Comparison of ENCODE assay signal across 23 cellular contexts in the genomic region with DNA sequence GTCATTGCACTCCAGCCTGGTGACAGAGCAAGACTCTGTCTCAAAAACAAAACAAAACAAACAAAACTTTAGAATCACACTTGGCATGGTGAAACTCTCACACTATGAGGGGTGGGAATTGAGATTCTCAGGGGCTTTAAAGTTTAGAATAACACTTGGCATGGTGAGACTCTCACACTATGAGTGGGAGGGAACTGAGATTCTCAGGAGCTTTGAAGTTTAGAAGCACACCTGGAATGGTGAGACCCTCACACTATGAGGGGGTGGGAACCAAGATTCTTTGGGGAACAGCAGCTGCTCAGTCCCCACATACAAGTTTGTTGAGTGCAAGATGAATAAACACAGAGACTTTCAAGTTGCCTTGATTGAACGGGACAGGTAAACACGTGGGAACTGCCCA.
DNase-seq lines count a peak whose midpoint lies in the region; ATAC-seq, FAIRE-seq and TF ChIP-seq lines count a peak whose summit lies in the region.
"Had no signal": no experiment of that assay in that cellular context is flagged by ENCODE, and none has a peak within 500 bp of the region (broad histone marks: within the 10 kb centered on the region; RNA-seq: fewer than 3 reads in every experiment).

No MANE protein-coding gene starts in this region.

- H3K4me3 ChIP-seq in smooth muscle cell: no peak overlapping the region
- H3K4me3 ChIP-seq: GM23338, HAP-1 had no signal

- H3K9me3 Mint-ChIP-seq in activated CD4-positive, alpha-beta T cell treated with anti-CD3 and anti-CD28 coated beads, Interleukin-2, amount 10 ng/mL, durations not matched to agents 7 days and 5 days: no peaks in the 10 kb centered on the region
- no peaks in the 10 kb centered on the region for H3K9me3 Mint-ChIP-seq in dendritic cell treated with granulocyte-macrophage colony-stimulating factor and Interleukin-4, amounts not matched to agents 40 ng/mL and 50 ng/mL, for 4 days
- H3K9me3 Mint-ChIP-seq: CD4-positive, alpha-beta memory T cell; GM23338; HFFc6 had no signal

- H3K27ac Mint-ChIP-seq in activated CD4-positive, alpha-beta T cell treated with anti-CD3 and anti-CD28 coated beads, Interleukin-2, amount 10 ng/mL, durations not matched to agents 7 days and 5 days: peak overlapping the region; percentile 36
- H3K27ac Mint-ChIP-seq in dendritic cell treated with granulocyte-macrophage colony-stimulating factor and Interleukin-4, amounts not matched to agents 40 ng/mL and 50 ng/mL, for 4 days: peak overlapping the region; percentile 20
- H3K27ac Mint-ChIP-seq: GM23338, HFFc6 had no signal

- H3K4me1 Mint-ChIP-seq in activated CD4-positive, alpha-beta T cell treated with anti-CD3 and anti-CD28 coated beads, Interleukin-2, amount 10 ng/mL, durations not matched to agents 7 days and 5 days: peaks cover 26% of the 10 kb centered on the region
- H3K4me1 Mint-ChIP-seq in dendritic cell treated with granulocyte-macrophage colony-stimulating factor and Interleukin-4, amounts not matched to agents 40 ng/mL and 50 ng/mL, for 4 days (ENCODE audit: low read depth): peaks cover 29% of the 10 kb centered on the region

- no peaks in the 10 kb centered on the region for H4K20me1 ChIP-seq in smooth muscle cell (ENCODE audit: low read depth)

- H2AFZ ChIP-seq in smooth muscle cell (ENCODE audit: low read depth): no peak overlapping the region
- H2AFZ ChIP-seq: GM23338 had no signal

- POLR2A ChIA-PET in activated CD4-positive, alpha-beta T cell treated with anti-CD3 and anti-CD28 coated beads, Interleukin-2, amount 10 ng/mL, durations not matched to agents 7 days and 5 days (lab: Charles Lee): no interaction called here

- H3K27me3 ChIP-seq in smooth muscle cell (ENCODE audit: low read depth): peaks cover 3% of the 10 kb centered on the region
- H3K27me3 ChIP-seq: BE2C had no signal

- H3F3A ChIP-seq in smooth muscle cell (ENCODE audit: low read depth): no peaks in the 10 kb centered on the region

- peaks cover 24% of the 10 kb centered on the region for H3K27me3 Mint-ChIP-seq in activated CD4-positive, alpha-beta T cell treated with anti-CD3 and anti-CD28 coated beads, Interleukin-2, amount 10 ng/mL, durations not matched to agents 7 days and 5 days
- H3K27me3 Mint-ChIP-seq in dendritic cell treated with granulocyte-macrophage colony-stimulating factor and Interleukin-4, amounts not matched to agents 40 ng/mL and 50 ng/mL, for 4 days: no peaks in the 10 kb centered on the region

- FAIRE-seq in GM19239 (lab: Jason Lieb, UNC): peak; percentile 33
- FAIRE-seq: A204.1, GM18507, H54 had no signal

- H3K4me3 Mint-ChIP-seq in activated CD4-positive, alpha-beta T cell treated with anti-CD3 and anti-CD28 coated beads, Interleukin-2, amount 10 ng/mL, durations not matched to agents 7 days and 5 days: no peak overlapping the region
- no peak overlapping the region for H3K4me3 Mint-ChIP-seq in dendritic cell treated with granulocyte-macrophage colony-stimulating factor and Interleukin-4, amounts not matched to agents 40 ng/mL and 50 ng/mL, for 4 days
- H3K4me3 Mint-ChIP-seq: CD4-positive, alpha-beta memory T cell; GM23338; HFFc6 had no signal

- TF ChIP-seq CTCF in smooth muscle cell (IDR thresholded peaks at IDR 0.05; ENCODE audit: borderline replicate concordance, insufficient read depth, poor library complexity, severe bottlenecking): no peak

- WGBS in smooth muscle cell (ENCODE audit: low lambda C conversion rate): 81% methylated on average over 2 of the region's 2 CpGs

- no peaks in the 10 kb centered on the region for H3K79me2 ChIP-seq in smooth muscle cell (ENCODE audit: low read depth)

- intact Hi-C loops in dendritic cell treated with granulocyte-macrophage colony-stimulating factor and Interleukin-4, amounts not matched to agents 40 ng/mL and 50 ng/mL, for 4 days (cut with micrococcal nuclease): no loop called here

- no peak for ATAC-seq in HG03565 (IDR thresholded peaks at IDR 0.05; ENCODE audit: unreplicated experiment)
- ATAC-seq: GM23338 had no signal

- no peaks in the 10 kb centered on the region for H3K36me3 Mint-ChIP-seq in activated CD4-positive, alpha-beta T cell treated with anti-CD3 and anti-CD28 coated beads, Interleukin-2, amount 10 ng/mL, durations not matched to agents 7 days and 5 days (ENCODE audit: low read depth)
- H3K36me3 Mint-ChIP-seq in dendritic cell treated with granulocyte-macrophage colony-stimulating factor and Interleukin-4, amounts not matched to agents 40 ng/mL and 50 ng/mL, for 4 days (ENCODE audit: low read depth): no peaks in the 10 kb centered on the region
- H3K36me3 Mint-ChIP-seq: CD4-positive, alpha-beta memory T cell had no signal

- H3K36me3 ChIP-seq in smooth muscle cell (ENCODE audit: low read depth): no peaks in the 10 kb centered on the region
- H3K36me3 ChIP-seq: BE2C, HAP-1 had no signal

- no peak overlapping the region for H3K9ac ChIP-seq in smooth muscle cell (ENCODE audit: low read depth)

- H3K4me2 ChIP-seq in smooth muscle cell: no peak overlapping the region
- H3K4me2 ChIP-seq: GM23338 had no signal

- H3K4me1 ChIP-seq in smooth muscle cell (ENCODE audit: low read depth): no peaks in the 10 kb centered on the region
- H3K4me1 ChIP-seq: BE2C, HAP-1 had no signal

- H3K27ac ChIP-seq in smooth muscle cell (ENCODE audit: low read depth): no peak overlapping the region
- H3K27ac ChIP-seq: 22Rv1 had no signal

- no peaks in the 10 kb centered on the region for H3K9me3 ChIP-seq in smooth muscle cell (replicated peaks; ENCODE audit: low read depth)
- H3K9me3 ChIP-seq: BE2C, HAP-1 had no signal

- DNase-seq in activated CD4-positive, alpha-beta T cell treated with anti-CD3 and anti-CD28 coated beads, Interleukin-2, amount 10 ng/mL, durations not matched to agents 7 days and 5 days: no peak
- DNase-seq in activated CD4-positive, alpha-beta T cell treated with anti-CD3 and anti-CD28 coated beads, Interleukin-2, amount 50 U/mL, for 4 hours: no peak
- no peak for DNase-seq in GM19239 (ENCODE audit: insufficient read length, low spot score)
- DNase-seq in smooth muscle cell (lab: John Stamatoyannopoulos, UW; ENCODE audit: unreplicated experiment): no peak
- no peak for DNase-seq in T-helper 9 cell
- DNase-seq: AML-193; BE2C; C1 segment of cervical spinal cord; Calu3; CD4-positive, alpha-beta memory T cell; COR-L47; DMS53; DMS79 treated with DMSO at 0.1 percent for 48 hours; GF-D8; HFFc6 had no signal

- CTCF ChIA-PET in activated CD4-positive, alpha-beta T cell treated with anti-CD3 and anti-CD28 coated beads, Interleukin-2, amount 10 ng/mL, durations not matched to agents 7 days and 5 days (lab: Charles Lee): interaction anchor here (0.6 to 1.2 kb wide), 3 partner anchors 19 to 87 kb away, joined by 3 read pairs; no protein-coding TSS in a partner anchor
